ENCODE assay signal across 21 cellular contexts in the genomic region with DNA sequence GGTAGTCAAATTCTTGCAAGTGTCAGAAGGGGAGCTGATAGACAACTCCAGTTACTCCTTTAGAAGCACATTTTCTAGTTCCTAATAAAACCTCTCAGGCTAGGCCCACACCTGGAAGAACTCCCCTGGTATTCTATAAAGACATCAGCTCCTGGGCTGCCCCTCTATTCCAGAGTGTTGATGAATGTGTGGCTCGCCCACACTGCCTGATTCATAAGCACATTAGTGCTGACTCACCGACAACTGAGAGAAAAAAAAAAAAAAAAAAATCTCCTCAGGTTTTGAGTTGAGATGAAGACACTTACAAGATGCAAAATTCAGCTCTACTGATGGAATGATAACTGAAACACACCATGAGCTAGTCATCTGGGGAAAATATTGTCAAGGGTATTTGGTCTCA.
DNase-seq lines count a peak whose midpoint lies in the region; ATAC-seq, FAIRE-seq and TF ChIP-seq lines count a peak whose summit lies in the region.
"Had no signal": no experiment of that assay in that cellular context is flagged by ENCODE, and none has a peak within 500 bp of the region (broad histone marks: within the 10 kb centered on the region; RNA-seq: fewer than 3 reads in every experiment).

No MANE protein-coding gene starts in this region.

- intact Hi-C loops in K562 (cut with micrococcal nuclease), result no loop called here

- H3K9ac ChIP-seq in GM23248 (no peak overlapping the region), K562 (ENCODE audit: insufficient read depth in 1 of 2, low read depth in 2 of 2, low read length in 2 of 2) (no peak overlapping the region), keratinocyte (ENCODE audit: control insufficient read depth, extremely low read depth, insufficient read depth, low read length) (no peak overlapping the region)

- FAIRE-seq in K562 (lab: Jason Lieb, UNC) (no peak), keratinocyte (lab: Jason Lieb, UNC) (peak; percentile 44)
- FAIRE-seq: GM19239, kidney had no signal

- H3K9me2 ChIP-seq in GM23248 (ENCODE audit: insufficient read depth), result no peaks in the 10 kb centered on the region
- peaks cover 8% of the 10 kb centered on the region; the same call in 1 of the 2 replicates for H3K9me2 ChIP-seq in GM23338 (ENCODE audit: insufficient read depth)

- H3K9me3 Mint-ChIP-seq in GM23338, result no peaks in the 10 kb centered on the region
- H3K9me3 Mint-ChIP-seq: dendritic cell treated with granulocyte-macrophage colony-stimulating factor and Interleukin-4, amounts not matched to agents 40 ng/mL and 50 ng/mL, for 4 days had no signal

- no peaks in the 10 kb centered on the region for H3K4me1 ChIP-seq in GM23248 (ENCODE audit: insufficient read depth)
- no peaks in the 10 kb centered on the region for H3K4me1 ChIP-seq in K562 (replicated peaks in 1 of 2; ENCODE audit: control insufficient read depth in 2 of 2, insufficient read depth in 2 of 2, low read length in 2 of 2)
- peaks cover 7% of the 10 kb centered on the region for H3K4me1 ChIP-seq in keratinocyte (ENCODE audit: control insufficient read depth, extremely low read depth, insufficient read depth, low read length)
- no peaks in the 10 kb centered on the region for H3K4me1 ChIP-seq in GM23338 (ENCODE audit: insufficient read depth)
- H3K4me1 ChIP-seq: esophagus squamous epithelium, heart right ventricle, testis had no signal

- BruUV-seq in K562 (replicated peaks; lab: Mats Ljungman, UMichigan), result no TSS peak

- no peak for TF ChIP-seq POLR2A in K562 (conservative IDR thresholded peaks at IDR 0.05)

- POLR2A ChIA-PET in K562 (lab: Yijun Ruan, JAX), result interaction anchor here (1.1 kb wide), 1 partner anchor 765 kb away, joined by 3 read pairs; no protein-coding TSS in a partner anchor

- TF ChIP-seq EP300 in K562 (IDR thresholded peaks at IDR 0.05; ENCODE audit: low read length), result no peak

- H3K9me1 ChIP-seq in K562 (ENCODE audit: control insufficient read depth, insufficient read depth, low read length), result no peaks in the 10 kb centered on the region
- H3K9me1 ChIP-seq in keratinocyte (ENCODE audit: control insufficient read depth, extremely low read depth, insufficient read depth, low read length), result no peaks in the 10 kb centered on the region

- no peaks in the 10 kb centered on the region for H3K36me3 ChIP-seq in GM23248 (ENCODE audit: low read depth)
- no peaks in the 10 kb centered on the region for H3K36me3 ChIP-seq in K562 (ENCODE audit: control insufficient read depth, insufficient read depth, low read length)
- H3K36me3 ChIP-seq in keratinocyte (ENCODE audit: control insufficient read depth in 2 of 2, extremely low read depth in 1 of 2, insufficient read depth in 2 of 2, low read length in 2 of 2), result no peaks in the 10 kb centered on the region
- H3K36me3 ChIP-seq in GM23338 (ENCODE audit: insufficient read depth), result no peaks in the 10 kb centered on the region; the same call in 1 of the 2 replicates
- H3K36me3 ChIP-seq: esophagus squamous epithelium, heart right ventricle, neutrophil, WERI-Rb-1 had no signal

- no peaks in the 10 kb centered on the region for H3K36me3 Mint-ChIP-seq in GM23338 (ENCODE audit: low read depth)

- in situ Hi-C loops in GM23248 (cut with MboI), result no loop called here
- in situ Hi-C loops in K562 (cut with MboI), result no loop called here

- H3K4me3 Mint-ChIP-seq in GM23338, result no peak overlapping the region
- H3K4me3 Mint-ChIP-seq: B cell; dendritic cell treated with granulocyte-macrophage colony-stimulating factor and Interleukin-4, amounts not matched to agents 40 ng/mL and 50 ng/mL, for 4 days had no signal

- dilution Hi-C loops in keratinocyte (cut with MboI; ENCODE audit: extremely low pct_ligation_motif_present, low sequenced_read_pairs), result no loop called here

- TF ChIP-seq CTCF in K562 (IDR thresholded peaks at IDR 0.05 in 2 of 3, conservative IDR thresholded peaks at IDR 0.05 in 1 of 3; ENCODE audit: insufficient read depth in 2 of 3, low read depth in 1 of 3, low read length in 3 of 3) (no peak), keratinocyte (optimal IDR thresholded peaks at IDR 0.05 in 1 of 3, IDR thresholded peaks at IDR 0.05 in 1 of 3, conservative IDR thresholded peaks at IDR 0.05 in 1 of 3; ENCODE audit: extremely low read depth in 1 of 3, insufficient read depth in 2 of 3, low read length in 3 of 3) (no peak), GM23338 (conservative IDR thresholded peaks at IDR 0.05; ENCODE audit: low read depth in 2 of 2) (no peak)

- H3K79me2 ChIP-seq in GM23248 (ENCODE audit: insufficient read depth), result no peaks in the 10 kb centered on the region
- H3K79me2 ChIP-seq in K562 (ENCODE audit: control insufficient read depth, insufficient read depth, low read length), result no peaks in the 10 kb centered on the region
- no peaks in the 10 kb centered on the region for H3K79me2 ChIP-seq in keratinocyte (ENCODE audit: control insufficient read depth, insufficient read depth, low read length)
- no peaks in the 10 kb centered on the region for H3K79me2 ChIP-seq in GM23338 (replicated peaks; ENCODE audit: insufficient read depth)

- H4K20me1 ChIP-seq in GM23248 (ENCODE audit: insufficient read depth) (no peaks in the 10 kb centered on the region), K562 (replicated peaks; ENCODE audit: control insufficient read depth, insufficient read depth, low read length) (no peaks in the 10 kb centered on the region; the same call in 1 of the 2 replicates), keratinocyte (ENCODE audit: control insufficient read depth, extremely low read depth, insufficient read depth, low read length) (no peaks in the 10 kb centered on the region), GM23338 (replicated peaks; ENCODE audit: insufficient read depth) (no peaks in the 10 kb centered on the region)

- H3K9me3 ChIP-seq in GM23248 (ENCODE audit: low read depth) (no peaks in the 10 kb centered on the region), K562 (replicated peaks; ENCODE audit: control insufficient read depth, insufficient read depth, low read depth, low read length) (no peaks in the 10 kb centered on the region; the same call in 1 of the 2 replicates), keratinocyte (ENCODE audit: control insufficient read depth, low read depth, low read length) (no peaks in the 10 kb centered on the region)
- H3K9me3 ChIP-seq: esophagus squamous epithelium, heart right ventricle, neutrophil, testis had no signal

- H3K4me2 ChIP-seq in GM23248 (ENCODE audit: unreplicated experiment) (no peak overlapping the region), K562 (ENCODE audit: insufficient read depth, low read length) (no peak overlapping the region), keratinocyte (ENCODE audit: control insufficient read depth, extremely low read depth, insufficient read depth, low read depth, low read length) (no peak overlapping the region), GM23338 (no peak overlapping the region)
- H3K4me2 ChIP-seq: PC-9 had no signal

- ATAC-seq in K562 (no peak), HG03108 (IDR thresholded peaks at IDR 0.05; ENCODE audit: unreplicated experiment) (no peak), GM23338 (no peak)

- H3F3A ChIP-seq in GM23248 (ENCODE audit: insufficient read depth) (no peaks in the 10 kb centered on the region), GM23338 (replicated peaks; ENCODE audit: low read depth) (no peaks in the 10 kb centered on the region)

- WGBS in GM23248 (ENCODE audit: low coverage in 1 of 2, low lambda C conversion rate in 2 of 2, missing lambda C conversion rate in 2 of 2), 2 experiments, result 10 to 11% methylated on average over 2 of the region's 2 CpGs
- WGBS in K562 (ENCODE audit: insufficient coverage, low coverage, missing lambda C conversion rate), result 0% methylated on average over 2 of the region's 2 CpGs

- H3K27ac Mint-ChIP-seq in GM23338, result no peak overlapping the region
- H3K27ac Mint-ChIP-seq: B cell; dendritic cell treated with granulocyte-macrophage colony-stimulating factor and Interleukin-4, amounts not matched to agents 40 ng/mL and 50 ng/mL, for 4 days had no signal

- no peaks in the 10 kb centered on the region for H3K4me1 Mint-ChIP-seq in GM23338
- H3K4me1 Mint-ChIP-seq: B cell had no signal

- TF ChIP-seq RAD21 in K562 (CRISPR knock-in tag; conservative IDR thresholded peaks at IDR 0.05 in 1 of 2, IDR thresholded peaks at IDR 0.05 in 1 of 2), result no peak

- no peaks in the 10 kb centered on the region for H3K27me3 Mint-ChIP-seq in GM23338 (ENCODE audit: insufficient read depth, low read depth, poor library complexity)
- H3K27me3 Mint-ChIP-seq: B cell; dendritic cell treated with granulocyte-macrophage colony-stimulating factor and Interleukin-4, amounts not matched to agents 40 ng/mL and 50 ng/mL, for 4 days had no signal

- H3K4me3 ChIP-seq in GM23248 (no peak overlapping the region), K562 (no peak overlapping the region), keratinocyte (ENCODE audit: control insufficient read depth in 2 of 3, extremely low read depth in 1 of 3, insufficient read depth in 2 of 3, low read depth in 1 of 3, low read length in 3 of 3) (no peak overlapping the region), GM23338 (no peak overlapping the region)
- H3K4me3 ChIP-seq: esophagus squamous epithelium, heart right ventricle, PC-9, testis had no signal

- H3K27ac ChIP-seq in GM23248 (no peak overlapping the region), K562 (ENCODE audit: extremely low read depth, low read depth, low read length) (no peak overlapping the region), keratinocyte (ENCODE audit: control insufficient read depth, insufficient read depth, low read length) (no peak overlapping the region), GM23338 (ENCODE audit: low read depth) (no peak overlapping the region)
- H3K27ac ChIP-seq: esophagus squamous epithelium, heart right ventricle, neutrophil, PC-9, testis, WERI-Rb-1 had no signal

- no peaks in the 10 kb centered on the region for H3K27me3 ChIP-seq in GM23248 (replicated peaks; ENCODE audit: insufficient read depth)
- no peaks in the 10 kb centered on the region for H3K27me3 ChIP-seq in K562 (ENCODE audit: control insufficient read depth in 2 of 2, insufficient read depth in 2 of 2, low read length in 2 of 2)
- no peaks in the 10 kb centered on the region for H3K27me3 ChIP-seq in keratinocyte (ENCODE audit: control insufficient read depth, extremely low read depth, insufficient read depth, low read length)
- H3K27me3 ChIP-seq in GM23338 (ENCODE audit: insufficient read depth), result no peaks in the 10 kb centered on the region
- H3K27me3 ChIP-seq: esophagus squamous epithelium, heart right ventricle, neutrophil, testis had no signal

- DNase-seq in COLO829 (ENCODE audit: low spot score) (peak; percentile 45), GM23248 (peak; percentile 46), K562 (ENCODE audit: extremely low read depth in 1 of 4, low spot score in 3 of 4) (peak in 1 of 4 experiments; percentile 7), keratinocyte (ENCODE audit: low read depth, low spot score) (peak; percentile 30), UCSD-AML1 (lab: John Stamatoyannopoulos, UW; ENCODE audit: unreplicated experiment) (no peak), GM23338 (ENCODE audit: low spot score) (no peak)
- DNase-seq: esophagus squamous epithelium, heart right ventricle, kidney, midbrain, NCI-H2081 treated with DMSO at 0.1 percent for 48 hours, NCI-H526 treated with DMSO at 0.1 percent for 48 hours, PC-9, SW 1271, testis, WERI-Rb-1 had no signal

- no peak overlapping the region for H2AFZ ChIP-seq in GM23248
- no peak overlapping the region for H2AFZ ChIP-seq in K562 (ENCODE audit: low read depth, low read length)
- H2AFZ ChIP-seq in keratinocyte (ENCODE audit: control insufficient read depth, low read length), result no peak overlapping the region
- H2AFZ ChIP-seq in GM23338, result no peak overlapping the region
- H2AFZ ChIP-seq: PC-9 had no signal

- CTCF ChIA-PET in K562 (lab: Yijun Ruan, JAX; ENCODE audit: low intra/inter-chr PET ratio), result no interaction called here

Comparison
In these comparisons a context has a peak if more than half of its experiments do, and no peak if none do; other contexts are left out.
1. DNase-seq: peak in COLO829 (single experiment), GM23248 (single experiment) and keratinocyte (single experiment); none in UCSD-AML1 (single experiment) and GM23338 (single experiment).